Comparison of ENCODE assay signal across 8 cellular contexts in genomic region chr18:76565238-76566173, GRCh38.
DNase-seq lines count a peak whose midpoint lies in the region; ATAC-seq and TF ChIP-seq lines count a peak whose summit lies in the region.

No MANE protein-coding gene starts in this region.

- WGBS in esophagus squamous epithelium, 2 donors, result 9 to 14% methylated on average over 23 of the region's 23 CpGs

- H3K27me3 ChIP-seq in RWPE2 (ENCODE audit: insufficient read depth, poor library complexity, severe bottlenecking) (no peaks in the 10 kb centered on the region), esophagus squamous epithelium (no peaks in the 10 kb centered on the region), uterus (no peaks in the 10 kb centered on the region)

- DNase-seq in NCI-H1436 (lab: John Stamatoyannopoulos, UW), result peak; percentile 37
- no peak for DNase-seq in NCI-H1436 treated with DMSO at 0.1 percent for 48 hours (lab: John Stamatoyannopoulos, UW)
- DNase-seq in RWPE2 (ENCODE audit: low spot score), result peak; percentile 88
- DNase-seq in esophagus squamous epithelium (lab: John Stamatoyannopoulos, UW), result no peak
- DNase-seq in mucosa of descending colon, result peak in 2 of 3 donors; percentile 51 to 55
- peak; percentile 77 to 86 for DNase-seq in uterus
- no peak for DNase-seq in 8988T
- no peak for DNase-seq in KG1 (lab: John Stamatoyannopoulos, UW)

- H3K36me3 ChIP-seq in RWPE2 (ENCODE audit: low read depth) (no peaks in the 10 kb centered on the region), esophagus squamous epithelium (no peaks in the 10 kb centered on the region), mucosa of descending colon (ENCODE audit: low read depth) (no peaks in the 10 kb centered on the region), uterus (no peaks in the 10 kb centered on the region)

- TF ChIP-seq CTCF in RWPE2 (IDR thresholded peaks at IDR 0.05; ENCODE audit: poor library complexity, severe bottlenecking), result no peak
- TF ChIP-seq CTCF in esophagus squamous epithelium (IDR thresholded peaks at IDR 0.05), result no peak
- no peak for TF ChIP-seq CTCF in mucosa of descending colon (IDR thresholded peaks at IDR 0.05)
- no peak for TF ChIP-seq CTCF in uterus (IDR thresholded peaks at IDR 0.05)

- H3K4me3 ChIP-seq in RWPE2 (ENCODE audit: severe bottlenecking) (peak overlapping the region; percentile 22), esophagus squamous epithelium (peak overlapping the region; percentile 9 to 57 (median 36)), mucosa of descending colon (no peak overlapping the region), uterus (peak overlapping the region; percentile 28 to 29)

- H3K9me3 ChIP-seq in RWPE2 (ENCODE audit: severe bottlenecking), result peaks cover 7% of the 10 kb centered on the region
- no peaks in the 10 kb centered on the region for H3K9me3 ChIP-seq in esophagus squamous epithelium
- no peaks in the 10 kb centered on the region for H3K9me3 ChIP-seq in mucosa of descending colon
- H3K9me3 ChIP-seq in uterus, result no peaks in the 10 kb centered on the region

- peak overlapping the region; percentile 98 for H3K27ac ChIP-seq in RWPE2 (ENCODE audit: poor library complexity, severe bottlenecking)
- H3K27ac ChIP-seq in esophagus squamous epithelium, result peak overlapping the region; percentile 80 to 87 (median 86)
- H3K27ac ChIP-seq in uterus, result peak overlapping the region; percentile 84 to 94

- H3K4me1 ChIP-seq in RWPE2 (ENCODE audit: insufficient read depth, poor library complexity, severe bottlenecking), result peaks cover 28% of the 10 kb centered on the region
- peaks cover 9 to 37% (median 22%) of the 10 kb centered on the region in 3 donors for H3K4me1 ChIP-seq in esophagus squamous epithelium
- peaks cover 6% of the 10 kb centered on the region for H3K4me1 ChIP-seq in mucosa of descending colon (ENCODE audit: low read depth)
- peaks cover 0 to 5% of the 10 kb centered on the region in 2 donors for H3K4me1 ChIP-seq in uterus

- intact Hi-C loops in esophagus squamous epithelium (cut with DNase I), result loop anchor here (10.0 kb wide), 1 partner anchor 71 kb away; the partner anchor contains the start of gene ZNF516
- intact Hi-C loops in mucosa of descending colon (cut with DNase I, micrococcal nuclease), result no loop called here
- intact Hi-C loops in uterus (cut with DNase I; ENCODE audit: low total_unique reads), result no loop called here

- peak in 1 of 4 donors; percentile 32 for TF ChIP-seq POLR2A in esophagus squamous epithelium (IDR thresholded peaks at IDR 0.05)
- peak; percentile 48 to 50 for TF ChIP-seq POLR2A in uterus (IDR thresholded peaks at IDR 0.05)

- ATAC-seq in RWPE2 (ENCODE audit: low read depth) (peak; percentile 94), mucosa of descending colon (peak; percentile 92)

Comparison
In these comparisons a context has a peak if more than half of its experiments do, and no peak if none do; other contexts are left out.
1. DNase-seq: peak in NCI-H1436 (single experiment), RWPE2 (single experiment), mucosa of descending colon (2 of 3) and uterus (2 of 2); none in NCI-H1436 treated with DMSO at 0.1 percent for 48 hours (single experiment), esophagus squamous epithelium (single experiment), 8988T (single experiment) and KG1 (single experiment).
2. Peak in every context shown above with its lines, with median percentiles within 50 percentile points of each other: H3K27ac ChIP-seq.